ENCODE assay signal across 27 cellular contexts in the genomic region with DNA sequence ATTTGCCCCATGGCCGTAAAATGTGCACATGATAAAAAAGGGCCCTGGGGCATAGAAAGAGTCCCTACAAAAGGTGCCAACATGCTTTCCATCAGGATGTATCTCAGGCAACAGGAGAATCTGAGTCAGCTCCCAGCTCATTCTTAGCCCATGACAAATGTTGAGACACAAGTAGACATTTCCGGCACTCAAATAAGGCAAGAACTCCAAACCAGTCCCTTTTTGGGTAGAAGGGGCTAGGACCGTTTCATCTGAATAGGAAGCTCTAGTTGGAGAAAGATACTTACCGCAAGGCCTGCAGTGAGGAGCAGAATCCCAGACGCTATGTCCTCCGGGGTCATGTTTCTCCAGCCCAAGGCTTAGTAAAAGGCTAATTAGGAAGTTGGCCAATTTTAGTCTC.
DNase-seq lines count a peak whose midpoint lies in the region; ATAC-seq, FAIRE-seq and TF ChIP-seq lines count a peak whose summit lies in the region.
"Had no signal": no experiment of that assay in that cellular context is flagged by ENCODE, and none has a peak within 500 bp of the region (broad histone marks: within the 10 kb centered on the region; RNA-seq: fewer than 3 reads in every experiment).

No MANE protein-coding gene starts in this region.

- no peak for FAIRE-seq in urothelium cell line (lab: Jason Lieb, UNC)

- H4K20me1 ChIP-seq in SK-N-SH (ENCODE audit: insufficient read depth): no peaks in the 10 kb centered on the region

- 27% methylated on average over 6 of the region's 6 CpGs for WGBS in SK-N-SH (ENCODE audit: low lambda C conversion rate)

- peaks cover 0 to 14% of the 10 kb centered on the region in 2 experiments; a peak in 1 of 4 replicates for H3K4me1 ChIP-seq in SK-N-SH (ENCODE audit: control insufficient read depth in 1 of 2, insufficient read depth in 2 of 2, low read depth in 1 of 2, low read length in 1 of 2)
- H3K4me1 ChIP-seq in RWPE2 (ENCODE audit: insufficient read depth, poor library complexity, severe bottlenecking): peaks cover 7% of the 10 kb centered on the region
- H3K4me1 ChIP-seq: breast epithelium, upper lobe of right lung had no signal

- no peaks in the 10 kb centered on the region for H3K36me3 ChIP-seq in SK-N-SH (replicated peaks in 1 of 2; ENCODE audit: control insufficient read depth in 1 of 2, insufficient read depth in 2 of 2, low read length in 1 of 2)
- H3K36me3 ChIP-seq in RWPE2 (ENCODE audit: low read depth): no peaks in the 10 kb centered on the region
- H3K36me3 ChIP-seq: breast epithelium, esophagus muscularis mucosa, upper lobe of right lung had no signal

- no peaks in the 10 kb centered on the region for H3K79me2 ChIP-seq in SK-N-SH (ENCODE audit: insufficient read depth)

- no peak overlapping the region for H3K4me3 Mint-ChIP-seq in activated CD8-positive, alpha-beta T cell treated with anti-CD3 and anti-CD28 coated beads, Interleukin-2, amount 10 ng/mL, durations not matched to agents 7 days and 5 days
- H3K4me3 Mint-ChIP-seq: activated CD4-positive, alpha-beta memory T cell treated with anti-CD3 and anti-CD28 coated beads, Interleukin-2, amount 10 ng/mL, durations not matched to agents 7 days and 5 days; activated naive CD4-positive, alpha-beta T cell treated with anti-CD3 and anti-CD28 coated beads, Interleukin-2, amount 50 U/mL, for 24 hours; CD8-positive, alpha-beta memory T cell; mesothelial cell of epicardium; neural crest cell; stimulated activated effector memory CD8-positive, alpha-beta T cell treated with anti-CD3 and anti-CD28 coated beads, Interleukin-12 subunit alpha, Interleukin-12 subunit beta, amount 100 ng/mL, for 72 hours had no signal

- TF ChIP-seq RAD21 in SK-N-SH (IDR thresholded peaks at IDR 0.05; ENCODE audit: low read length): no peak

- H3K4me3 ChIP-seq in SK-N-SH (ENCODE audit: low read depth in 2 of 2, low read length in 1 of 2) (no peak overlapping the region), RWPE2 (ENCODE audit: severe bottlenecking) (no peak overlapping the region), fibroblast of mammary gland (ENCODE audit: control insufficient read depth, low read depth, low read length) (no peak overlapping the region)
- H3K4me3 ChIP-seq: breast epithelium, esophagus muscularis mucosa, upper lobe of right lung had no signal

- DNase-seq in SK-N-SH (no peak), RWPE2 (ENCODE audit: low spot score) (no peak), fibroblast of mammary gland (ENCODE audit: low read depth) (peak; percentile 10), urothelium cell line (ENCODE audit: low spot score) (peak; percentile 20), NCI-H2107 treated with DMSO at 0.1 percent for 48 hours (lab: John Stamatoyannopoulos, UW; ENCODE audit: unreplicated experiment) (no peak)
- no peak for DNase-seq in activated CD8-positive, alpha-beta T cell treated with anti-CD3 and anti-CD28 coated beads, Interleukin-2, amount 10 ng/mL, durations not matched to agents 7 days and 5 days
- DNase-seq: activated CD4-positive, alpha-beta memory T cell treated with anti-CD3 and anti-CD28 coated beads, Interleukin-2, amount 10 ng/mL, durations not matched to agents 7 days and 5 days; activated T-cell treated with anti-CD3 and anti-CD28 coated beads, Interleukin-2, amount 50 U/mL, for 48 hours; CD8-positive, alpha-beta memory T cell; DND-41; hypothalamus; KBM-7; kidney glomerular epithelial cell; NCI-H1048; NCI-H2171 treated with DMSO at 0.1 percent for 48 hours; RPMI8226; upper lobe of right lung had no signal

- peak overlapping the region in 1 of 2 experiments; percentile 57; a peak in 2 of 4 replicates for H3K27ac ChIP-seq in SK-N-SH (ENCODE audit: low read depth in 2 of 2, low read length in 1 of 2)
- H3K27ac ChIP-seq in RWPE2 (ENCODE audit: poor library complexity, severe bottlenecking): no peak overlapping the region
- H3K27ac ChIP-seq: 22Rv1, breast epithelium, esophagus muscularis mucosa, HL-60, upper lobe of right lung had no signal

- no peaks in the 10 kb centered on the region for H3F3A ChIP-seq in SK-N-SH (replicated peaks; ENCODE audit: insufficient read depth)

- H3K27me3 ChIP-seq in SK-N-SH (ENCODE audit: insufficient read depth): no peaks in the 10 kb centered on the region
- H3K27me3 ChIP-seq in RWPE2 (ENCODE audit: insufficient read depth, poor library complexity, severe bottlenecking): no peaks in the 10 kb centered on the region
- H3K27me3 ChIP-seq: breast epithelium, esophagus muscularis mucosa, upper lobe of right lung had no signal

- H3K9me3 ChIP-seq in SK-N-SH (no peaks in the 10 kb centered on the region), RWPE2 (ENCODE audit: severe bottlenecking) (no peaks in the 10 kb centered on the region)
- H3K9me3 ChIP-seq: breast epithelium, esophagus muscularis mucosa, upper lobe of right lung had no signal

- POLR2A ChIA-PET in SK-N-SH (lab: Yijun Ruan, JAX): no interaction called here
- POLR2A ChIA-PET in activated CD8-positive, alpha-beta T cell treated with anti-CD3 and anti-CD28 coated beads, Interleukin-2, amount 10 ng/mL, durations not matched to agents 7 days and 5 days (lab: Charles Lee): no interaction called here

- H2AFZ ChIP-seq in SK-N-SH (ENCODE audit: low read depth): no peak overlapping the region; the same call in 1 of the 2 replicates

- no peak for TF ChIP-seq EP300 in SK-N-SH (IDR thresholded peaks at IDR 0.05; ENCODE audit: borderline replicate concordance in 1 of 2, low read depth in 1 of 2, low read length in 1 of 2)

- no peak for ATAC-seq in SK-N-SH treated with all-trans-retinoic acid at 6 μM for 48 hours
- ATAC-seq in RWPE2 (ENCODE audit: low read depth): peak; percentile 68
- ATAC-seq in GM18520 (IDR thresholded peaks at IDR 0.05; ENCODE audit: unreplicated experiment): no peak
- ATAC-seq in activated CD8-positive, alpha-beta T cell treated with anti-CD3 and anti-CD28 coated beads, Interleukin-2, amount 10 ng/mL, durations not matched to agents 7 days and 5 days: no peak
- ATAC-seq: stimulated activated effector memory CD8-positive, alpha-beta T cell treated with anti-CD3 and anti-CD28 coated beads, Interleukin-12 subunit alpha, Interleukin-12 subunit beta, amount 100 ng/mL, for 72 hours; upper lobe of right lung had no signal

- TF ChIP-seq CTCF in SK-N-SH (IDR thresholded peaks at IDR 0.05) (no peak), RWPE2 (IDR thresholded peaks at IDR 0.05; ENCODE audit: poor library complexity, severe bottlenecking) (no peak), fibroblast of mammary gland (conservative IDR thresholded peaks at IDR 0.05; ENCODE audit: control insufficient read depth, insufficient read depth, low read depth, low read length) (no peak)

- no peaks in the 10 kb centered on the region for H3K9me3 Mint-ChIP-seq in activated CD8-positive, alpha-beta T cell treated with anti-CD3 and anti-CD28 coated beads, Interleukin-2, amount 10 ng/mL, durations not matched to agents 7 days and 5 days (ENCODE audit: insufficient read depth)
- H3K9me3 Mint-ChIP-seq: activated CD4-positive, alpha-beta memory T cell treated with anti-CD3 and anti-CD28 coated beads, Interleukin-2, amount 10 ng/mL, durations not matched to agents 7 days and 5 days; activated naive CD4-positive, alpha-beta T cell treated with anti-CD3 and anti-CD28 coated beads, Interleukin-2, amount 50 U/mL, for 24 hours; CD8-positive, alpha-beta memory T cell; mesothelial cell of epicardium; neural crest cell; stimulated activated effector memory CD8-positive, alpha-beta T cell treated with anti-CD3 and anti-CD28 coated beads, Interleukin-12 subunit alpha, Interleukin-12 subunit beta, amount 100 ng/mL, for 72 hours had no signal

- no peaks in the 10 kb centered on the region for H3K9me2 ChIP-seq in SK-N-SH

- H3K4me1 Mint-ChIP-seq in activated CD8-positive, alpha-beta T cell treated with anti-CD3 and anti-CD28 coated beads, Interleukin-2, amount 10 ng/mL, durations not matched to agents 7 days and 5 days (ENCODE audit: low read depth): peaks cover 5% of the 10 kb centered on the region
- H3K4me1 Mint-ChIP-seq: activated CD4-positive, alpha-beta memory T cell treated with anti-CD3 and anti-CD28 coated beads, Interleukin-2, amount 10 ng/mL, durations not matched to agents 7 days and 5 days; mesothelial cell of epicardium; neural crest cell had no signal

- H3K4me2 ChIP-seq in SK-N-SH: peak overlapping the region; percentile 28; the same call in 1 of the 2 replicates

- no peak overlapping the region for H3K9ac ChIP-seq in SK-N-SH

- no peak overlapping the region for H3K27ac Mint-ChIP-seq in activated CD8-positive, alpha-beta T cell treated with anti-CD3 and anti-CD28 coated beads, Interleukin-2, amount 10 ng/mL, durations not matched to agents 7 days and 5 days
- H3K27ac Mint-ChIP-seq: activated CD4-positive, alpha-beta memory T cell treated with anti-CD3 and anti-CD28 coated beads, Interleukin-2, amount 10 ng/mL, durations not matched to agents 7 days and 5 days; activated naive CD4-positive, alpha-beta T cell treated with anti-CD3 and anti-CD28 coated beads, Interleukin-2, amount 50 U/mL, for 24 hours; CD8-positive, alpha-beta memory T cell; mesothelial cell of epicardium; stimulated activated effector memory CD8-positive, alpha-beta T cell treated with anti-CD3 and anti-CD28 coated beads, Interleukin-12 subunit alpha, Interleukin-12 subunit beta, amount 100 ng/mL, for 72 hours had no signal

- no peaks in the 10 kb centered on the region for H3K36me3 Mint-ChIP-seq in activated CD8-positive, alpha-beta T cell treated with anti-CD3 and anti-CD28 coated beads, Interleukin-2, amount 10 ng/mL, durations not matched to agents 7 days and 5 days (ENCODE audit: low read depth)
- H3K36me3 Mint-ChIP-seq: activated naive CD4-positive, alpha-beta T cell treated with anti-CD3 and anti-CD28 coated beads, Interleukin-2, amount 50 U/mL, for 24 hours; CD8-positive, alpha-beta memory T cell; mesothelial cell of epicardium; stimulated activated effector memory CD8-positive, alpha-beta T cell treated with anti-CD3 and anti-CD28 coated beads, Interleukin-12 subunit alpha, Interleukin-12 subunit beta, amount 100 ng/mL, for 72 hours had no signal

- no peaks in the 10 kb centered on the region for H3K27me3 Mint-ChIP-seq in activated CD8-positive, alpha-beta T cell treated with anti-CD3 and anti-CD28 coated beads, Interleukin-2, amount 10 ng/mL, durations not matched to agents 7 days and 5 days (ENCODE audit: low read depth)
- H3K27me3 Mint-ChIP-seq: activated CD4-positive, alpha-beta memory T cell treated with anti-CD3 and anti-CD28 coated beads, Interleukin-2, amount 10 ng/mL, durations not matched to agents 7 days and 5 days; activated naive CD4-positive, alpha-beta T cell treated with anti-CD3 and anti-CD28 coated beads, Interleukin-2, amount 50 U/mL, for 24 hours had no signal

- CTCF ChIA-PET in SK-N-SH (lab: Yijun Ruan, JAX): no interaction called here
- CTCF ChIA-PET in activated CD8-positive, alpha-beta T cell treated with anti-CD3 and anti-CD28 coated beads, Interleukin-2, amount 10 ng/mL, durations not matched to agents 7 days and 5 days (lab: Charles Lee): no interaction called here

TF ChIP-seq in SK-N-SH, 30 proteins besides CTCF, POLR2A, EP300 and RAD21 (continues in another document):
- TF ChIP-seq RXRA (IDR thresholded peaks at IDR 0.05; ENCODE audit: borderline replicate concordance, low read depth): no peak

TF ChIP-seq in SK-N-SH treated with all-trans-retinoic acid at 6 μM for 48 hours, 23 proteins besides CTCF, POLR2A, EP300 and RAD21 (continues in another document):
- TF ChIP-seq ISL1 (CRISPR knock-in tag; IDR thresholded peaks at IDR 0.05) (no peak), OSR1 (CRISPR knock-in tag; IDR thresholded peaks at IDR 0.05) (no peak), TOX (CRISPR knock-in tag; IDR thresholded peaks at IDR 0.05; ENCODE audit: borderline replicate concordance) (no peak)

Comparison
In these comparisons a context has a peak if more than half of its experiments do, and no peak if none do; other contexts are left out.
1. DNase-seq: peak in fibroblast of mammary gland (single experiment) and urothelium cell line (single experiment); none in SK-N-SH (single experiment), RWPE2 (single experiment), activated CD8-positive, alpha-beta T cell treated with anti-CD3 and anti-CD28 coated beads, Interleukin-2, amount 10 ng/mL, durations not matched to agents 7 days and 5 days (single experiment) and NCI-H2107 treated with DMSO at 0.1 percent for 48 hours (single experiment).